ENCODE assay signal across 1 cellular context in genomic region chr13:30395192-30396158, GRCh38.
A peak's percentile ranks its signal among the peaks of the same experiment; 100 is the strongest.
TF ChIP-seq lines count a peak whose summit lies in the region.

No MANE protein-coding gene starts in this region.

TF ChIP-seq in HEK293, 187 proteins besides CTCF, POLR2A, EP300 and RAD21 (continued from another document):
- no peak for TF ChIP-seq ZBTB49 (tag by site-specific recombination; IDR thresholded peaks at IDR 0.05; ENCODE audit: low read depth)
- TF ChIP-seq, protein P1, sequence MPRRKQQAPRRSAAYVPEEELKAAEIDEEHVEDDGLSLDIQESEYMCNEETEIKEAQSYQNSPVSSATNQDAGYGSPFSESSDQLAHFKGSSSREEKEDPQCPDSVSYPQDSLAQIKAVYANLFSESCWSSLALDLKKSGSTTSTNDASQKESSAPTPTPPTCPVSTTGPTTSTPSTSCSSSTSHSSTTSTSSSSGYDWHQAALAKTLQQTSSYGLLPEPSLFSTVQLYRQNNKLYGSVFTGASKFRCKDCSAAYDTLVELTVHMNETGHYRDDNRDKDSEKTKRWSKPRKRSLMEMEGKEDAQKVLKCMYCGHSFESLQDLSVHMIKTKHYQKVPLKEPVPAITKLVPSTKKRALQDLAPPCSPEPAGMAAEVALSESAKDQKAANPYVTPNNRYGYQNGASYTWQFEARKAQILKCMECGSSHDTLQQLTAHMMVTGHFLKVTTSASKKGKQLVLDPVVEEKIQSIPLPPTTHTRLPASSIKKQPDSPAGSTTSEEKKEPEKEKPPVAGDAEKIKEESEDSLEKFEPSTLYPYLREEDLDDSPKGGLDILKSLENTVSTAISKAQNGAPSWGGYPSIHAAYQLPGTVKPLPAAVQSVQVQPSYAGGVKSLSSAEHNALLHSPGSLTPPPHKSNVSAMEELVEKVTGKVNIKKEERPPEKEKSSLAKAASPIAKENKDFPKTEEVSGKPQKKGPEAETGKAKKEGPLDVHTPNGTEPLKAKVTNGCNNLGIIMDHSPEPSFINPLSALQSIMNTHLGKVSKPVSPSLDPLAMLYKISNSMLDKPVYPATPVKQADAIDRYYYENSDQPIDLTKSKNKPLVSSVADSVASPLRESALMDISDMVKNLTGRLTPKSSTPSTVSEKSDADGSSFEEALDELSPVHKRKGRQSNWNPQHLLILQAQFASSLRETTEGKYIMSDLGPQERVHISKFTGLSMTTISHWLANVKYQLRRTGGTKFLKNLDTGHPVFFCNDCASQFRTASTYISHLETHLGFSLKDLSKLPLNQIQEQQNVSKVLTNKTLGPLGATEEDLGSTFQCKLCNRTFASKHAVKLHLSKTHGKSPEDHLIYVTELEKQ (tag by site-specific recombination; IDR thresholded peaks at IDR 0.05; ENCODE audit: borderline replicate concordance), result no peak
- TF ChIP-seq TRIM28 (IDR thresholded peaks at IDR 0.05; ENCODE audit: borderline replicate concordance, low read length), result peak; percentile 83
- TF ChIP-seq IKZF3 (tag by site-specific recombination; IDR thresholded peaks at IDR 0.05), result peak; percentile 83
- TF ChIP-seq BCL11B (tag by site-specific recombination; IDR thresholded peaks at IDR 0.05; ENCODE audit: low read depth), result no peak
- TF ChIP-seq SP7 (tag by site-specific recombination; IDR thresholded peaks at IDR 0.05), result peak; percentile 34; the same call in 1 of the 2 replicates
- no peak for TF ChIP-seq SP3 (tag by site-specific recombination; IDR thresholded peaks at IDR 0.05)
- no peak for TF ChIP-seq GLIS2 (tag by site-specific recombination; IDR thresholded peaks at IDR 0.05)
- TF ChIP-seq ZNF660 (tag by site-specific recombination; IDR thresholded peaks at IDR 0.05), result peak; percentile 72; the same call in 1 of the 2 replicates
- TF ChIP-seq, protein P2, sequence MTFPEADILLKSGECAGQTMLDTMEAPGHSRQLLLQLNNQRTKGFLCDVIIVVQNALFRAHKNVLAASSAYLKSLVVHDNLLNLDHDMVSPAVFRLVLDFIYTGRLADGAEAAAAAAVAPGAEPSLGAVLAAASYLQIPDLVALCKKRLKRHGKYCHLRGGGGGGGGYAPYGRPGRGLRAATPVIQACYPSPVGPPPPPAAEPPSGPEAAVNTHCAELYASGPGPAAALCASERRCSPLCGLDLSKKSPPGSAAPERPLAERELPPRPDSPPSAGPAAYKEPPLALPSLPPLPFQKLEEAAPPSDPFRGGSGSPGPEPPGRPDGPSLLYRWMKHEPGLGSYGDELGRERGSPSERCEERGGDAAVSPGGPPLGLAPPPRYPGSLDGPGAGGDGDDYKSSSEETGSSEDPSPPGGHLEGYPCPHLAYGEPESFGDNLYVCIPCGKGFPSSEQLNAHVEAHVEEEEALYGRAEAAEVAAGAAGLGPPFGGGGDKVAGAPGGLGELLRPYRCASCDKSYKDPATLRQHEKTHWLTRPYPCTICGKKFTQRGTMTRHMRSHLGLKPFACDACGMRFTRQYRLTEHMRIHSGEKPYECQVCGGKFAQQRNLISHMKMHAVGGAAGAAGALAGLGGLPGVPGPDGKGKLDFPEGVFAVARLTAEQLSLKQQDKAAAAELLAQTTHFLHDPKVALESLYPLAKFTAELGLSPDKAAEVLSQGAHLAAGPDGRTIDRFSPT (tag by site-specific recombination; IDR thresholded peaks at IDR 0.05), result peak; percentile 42; the same call in 1 of the 2 replicates
- no peak for TF ChIP-seq ZNF138 (tag by site-specific recombination; IDR thresholded peaks at IDR 0.05; ENCODE audit: borderline replicate concordance)
- 0 out of 2 replicates have a peak, but pooled peaks have one; percentile 13 for TF ChIP-seq FEZF1 (tag by site-specific recombination; IDR thresholded peaks at IDR 0.05)
- peak; percentile 38; the same call in 1 of the 2 replicates for TF ChIP-seq ZNF501 (tag by site-specific recombination; IDR thresholded peaks at IDR 0.05)
- no peak for TF ChIP-seq MYNN (tag by site-specific recombination; IDR thresholded peaks at IDR 0.05; ENCODE audit: borderline replicate concordance)
